In the genomic region with DNA sequence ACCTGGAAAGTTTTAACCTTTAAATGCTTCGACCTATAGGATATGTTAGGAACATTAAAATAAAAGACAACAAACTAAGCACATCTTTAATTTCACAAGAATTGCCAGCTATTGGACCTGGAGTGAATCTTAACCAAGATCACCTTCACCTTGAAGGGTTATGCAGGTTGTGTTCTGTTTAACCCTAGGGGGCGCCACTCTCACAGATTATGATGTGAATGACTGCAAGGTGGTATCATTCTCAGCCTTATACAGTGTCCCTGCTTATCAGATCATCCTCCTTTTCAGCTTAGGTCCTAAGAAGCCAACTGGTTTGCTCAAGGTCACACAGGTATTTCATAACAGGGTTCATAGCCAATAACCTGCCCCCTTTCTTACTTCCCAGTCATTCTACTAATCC, we compare ENCODE assay signal across 8 cellular contexts. TPM values are rescaled to one million over a fixed set of nuclear protein-coding genes. Genes with fewer than 3 reads are reported as not detected.
DNase-seq lines count a peak whose midpoint lies in the region; ATAC-seq lines count a peak whose summit lies in the region.

No MANE protein-coding gene starts in this region.

- peak; percentile 63 for ATAC-seq in activated CD4-positive, alpha-beta T cell treated with anti-CD3 and anti-CD28 coated beads for 36 hours
- ATAC-seq in HG02759 (IDR thresholded peaks at IDR 0.05; ENCODE audit: unreplicated experiment) (peak; percentile 31), HG02763 (IDR thresholded peaks at IDR 0.05; ENCODE audit: unreplicated experiment) (no peak)

- POLR2A ChIA-PET in activated CD4-positive, alpha-beta T cell treated with anti-CD3 and anti-CD28 coated beads for 36 hours (lab: Charles Lee): no interaction called here

- peaks cover 14% of the 10 kb centered on the region for H3K36me3 Mint-ChIP-seq in activated CD4-positive, alpha-beta T cell treated with anti-CD3 and anti-CD28 coated beads for 36 hours (ENCODE audit: low read depth)

- H3K9me3 Mint-ChIP-seq in activated CD4-positive, alpha-beta T cell treated with anti-CD3 and anti-CD28 coated beads for 36 hours (ENCODE audit: low read depth): no peaks in the 10 kb centered on the region

- CTCF ChIA-PET in activated CD4-positive, alpha-beta T cell treated with anti-CD3 and anti-CD28 coated beads for 36 hours (lab: Charles Lee): interaction anchor here (0.6 to 2.0 kb wide), 9 partner anchors 9 to 36 kb away, joined by 3 to 5 read pairs (median 3); no protein-coding TSS in a partner anchor

- H3K27ac Mint-ChIP-seq in activated CD4-positive, alpha-beta T cell treated with anti-CD3 and anti-CD28 coated beads for 36 hours: no peak overlapping the region

- peak; percentile 60 for DNase-seq in activated CD4-positive, alpha-beta T cell treated with anti-CD3 and anti-CD28 coated beads for 36 hours
- DNase-seq in activated CD4-positive, alpha-beta T cell treated with anti-CD3 and anti-CD28 coated beads for 1 hour: no peak
- DNase-seq in activated T-cell treated with anti-CD3 and anti-CD28 coated beads for 48 hours (ENCODE audit: low read depth): peak; percentile 3
- peak; percentile 28 for DNase-seq in stimulated activated CD4-positive, alpha-beta T cell treated with anti-CD3 and anti-CD28 coated beads, Interleukin-15, amount 100 ng/mL, for 24 hours
- no peak for DNase-seq in NCI-H2029 treated with DMSO at 0.1 percent for 48 hours (lab: John Stamatoyannopoulos, UW)
- no peak for DNase-seq in NCI-H1105 (lab: John Stamatoyannopoulos, UW)

- intact Hi-C loops in activated CD4-positive, alpha-beta T cell treated with anti-CD3 and anti-CD28 coated beads for 36 hours (cut with DNase I, micrococcal nuclease): no loop called here

- H3K4me1 Mint-ChIP-seq in activated CD4-positive, alpha-beta T cell treated with anti-CD3 and anti-CD28 coated beads for 36 hours: peaks cover 32% of the 10 kb centered on the region

- no peaks in the 10 kb centered on the region for H3K27me3 Mint-ChIP-seq in activated CD4-positive, alpha-beta T cell treated with anti-CD3 and anti-CD28 coated beads for 36 hours

- no peak overlapping the region for H3K4me3 Mint-ChIP-seq in activated CD4-positive, alpha-beta T cell treated with anti-CD3 and anti-CD28 coated beads for 36 hours

RNA-seq across cellular contexts. Expression of gene INTS6L, which starts 23.5 kb away (rescaled TPM):
- 10 to 100 TPM; 24.1 to 26.0 TPM for total RNA-seq in activated CD4-positive, alpha-beta T cell treated with anti-CD3 and anti-CD28 coated beads for 36 hours

Comparison
In these comparisons a context has a peak if more than half of its experiments do, and no peak if none do; other contexts are left out.
1. DNase-seq: peak in activated CD4-positive, alpha-beta T cell treated with anti-CD3 and anti-CD28 coated beads for 36 hours (single experiment), activated T-cell treated with anti-CD3 and anti-CD28 coated beads for 48 hours (single experiment) and stimulated activated CD4-positive, alpha-beta T cell treated with anti-CD3 and anti-CD28 coated beads, Interleukin-15, amount 100 ng/mL, for 24 hours (single experiment); none in activated CD4-positive, alpha-beta T cell treated with anti-CD3 and anti-CD28 coated beads for 1 hour (single experiment), NCI-H2029 treated with DMSO at 0.1 percent for 48 hours (single experiment) and NCI-H1105 (single experiment).